In genomic region chr2:16196687-16197503, GRCh38 we compare ENCODE assay signal across 15 cellular contexts.
"Had no signal": no experiment of that assay in that cellular context is flagged by ENCODE, and none has a peak within 500 bp of the region (broad histone marks: within the 10 kb centered on the region; RNA-seq: fewer than 3 reads in every experiment).

No MANE protein-coding gene starts in this region.

- H3K36me3 ChIP-seq: heart right ventricle, right atrium auricular region, thoracic aorta, upper lobe of right lung had no signal

- H3K9me3 Mint-ChIP-seq: natural killer cell had no signal

- DNase-seq: activated CD4-positive, CD25-positive, alpha-beta regulatory T cell treated with anti-CD3 and anti-CD28 coated beads, Interleukin-2, amount 50 U/mL, for 72 hours; activated naive CD4-positive, alpha-beta T cell; anterior cingulate cortex; cerebellar nuclear complex; heart right ventricle; left colon; mucosa of descending colon; natural killer cell; upper lobe of right lung had no signal

- H3K4me3 ChIP-seq: heart right ventricle, mucosa of descending colon, right atrium auricular region, thoracic aorta, upper lobe of right lung had no signal

- H3K4me1 ChIP-seq: heart right ventricle, right atrium auricular region, upper lobe of right lung had no signal

- FAIRE-seq: frontal cortex, islet of Langerhans had no signal

- H3K9me3 ChIP-seq: mucosa of descending colon, right atrium auricular region, thoracic aorta, upper lobe of right lung had no signal

- ATAC-seq: heart right ventricle, left colon, mucosa of descending colon, natural killer cell, upper lobe of right lung had no signal

- H3K36me3 Mint-ChIP-seq: natural killer cell had no signal

- H3K4me3 Mint-ChIP-seq: natural killer cell had no signal

- H3K27ac ChIP-seq: epithelial cell of prostate, heart right ventricle, right atrium auricular region, thoracic aorta, upper lobe of right lung had no signal

- H3K27ac Mint-ChIP-seq: natural killer cell, progenitor cell of endocrine pancreas had no signal

- H3K4me1 Mint-ChIP-seq: natural killer cell had no signal

- H3K27me3 ChIP-seq: heart right ventricle, right atrium auricular region, upper lobe of right lung had no signal
